Comparison of ENCODE assay signal across 24 cellular contexts in genomic region chr7:138852469-138852868, GRCh38. TPM values are rescaled to one million over a fixed set of nuclear protein-coding genes. Genes with fewer than 3 reads are reported as not detected.
"Had no signal": no experiment of that assay in that cellular context is flagged by ENCODE, and none has a peak within 500 bp of the region (broad histone marks: within the 10 kb centered on the region; RNA-seq: fewer than 3 reads in every experiment).

No MANE protein-coding gene starts in this region.

- DNase-seq: Kasumi-1, MM.1S, NCI-H1092 treated with DMSO at 0.1 percent for 48 hours, NCI-H1436, NCI-H187, NCI-H2029, NCI-H2081 treated with DMSO at 0.1 percent for 48 hours, NCI-H2171, NCI-H226, NCI-H446, NCI-H510A, NCI-H524 treated with DMSO at 0.1 percent for 48 hours, NCI-H69, NCI-H774, PC-3, SHP77, SK-N-SH had no signal

- ATAC-seq: Panc1, PC-3 had no signal

- H3K27ac ChIP-seq: HL-60, KMS-11, RWPE1 had no signal

- H3K9ac ChIP-seq: KMS-11, SK-N-SH had no signal

- H3K4me2 ChIP-seq: KMS-11, SK-N-SH had no signal

RNA-seq across cellular contexts. Expression of gene ATP6V0A4, which starts 54.5 kb away (rescaled TPM):
- total RNA-seq: OCI-LY7 had no signal
- polyA plus RNA-seq: SK-N-SH had no signal

RNA-seq across cellular contexts. Expression of gene TMEM213, which starts 54.7 kb away (rescaled TPM):
- total RNA-seq: M059J, OCI-LY7, PC-3, SK-MEL-5 had no signal
- polyA plus RNA-seq: SK-N-SH had no signal
